Comparison of ENCODE assay signal across 2 cellular contexts in the genomic region with DNA sequence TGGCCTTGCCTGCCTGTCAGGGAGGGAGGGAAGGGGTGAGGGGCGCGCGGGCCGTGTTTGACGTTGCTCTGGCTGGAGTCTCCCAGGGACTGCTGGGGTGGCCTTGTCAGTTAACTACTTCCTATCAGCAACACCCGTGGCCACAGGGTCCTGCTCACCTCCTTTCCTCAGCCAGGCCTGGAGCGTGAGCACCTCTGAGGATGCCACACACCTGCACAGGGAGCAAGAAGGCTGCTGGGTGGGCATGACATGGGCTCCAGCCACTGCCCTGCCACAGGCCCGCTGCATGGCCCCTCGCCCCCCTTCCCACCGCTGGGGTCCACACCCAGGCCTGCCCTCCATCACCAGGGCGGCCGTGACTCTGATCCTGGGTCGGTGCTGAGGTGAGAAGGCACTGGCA.
TF ChIP-seq lines count a peak whose summit lies in the region.

No MANE protein-coding gene starts in this region.

TF ChIP-seq in SK-N-SH, 30 proteins besides CTCF, POLR2A, EP300 and RAD21 (continued from another document):
- TF ChIP-seq POLR2AphosphoS5 (IDR thresholded peaks at IDR 0.05; ENCODE audit: low read depth, low read length) (no peak), TCF12 (IDR thresholded peaks at IDR 0.05) (no peak), EZH2phosphoT487 (IDR thresholded peaks at IDR 0.05; ENCODE audit: borderline replicate concordance, low read depth) (no peak), PBX3 (IDR thresholded peaks at IDR 0.05) (no peak), MXI1 (IDR thresholded peaks at IDR 0.05; ENCODE audit: low read depth, low read length) (no peak), NFIC (IDR thresholded peaks at IDR 0.05; ENCODE audit: borderline replicate concordance) (no peak), RCOR1 (IDR thresholded peaks at IDR 0.05; ENCODE audit: low read length) (no peak), SIN3A (IDR thresholded peaks at IDR 0.05; ENCODE audit: borderline replicate concordance, low read depth, low read length) (no peak)
- TF ChIP-seq, protein P1, sequence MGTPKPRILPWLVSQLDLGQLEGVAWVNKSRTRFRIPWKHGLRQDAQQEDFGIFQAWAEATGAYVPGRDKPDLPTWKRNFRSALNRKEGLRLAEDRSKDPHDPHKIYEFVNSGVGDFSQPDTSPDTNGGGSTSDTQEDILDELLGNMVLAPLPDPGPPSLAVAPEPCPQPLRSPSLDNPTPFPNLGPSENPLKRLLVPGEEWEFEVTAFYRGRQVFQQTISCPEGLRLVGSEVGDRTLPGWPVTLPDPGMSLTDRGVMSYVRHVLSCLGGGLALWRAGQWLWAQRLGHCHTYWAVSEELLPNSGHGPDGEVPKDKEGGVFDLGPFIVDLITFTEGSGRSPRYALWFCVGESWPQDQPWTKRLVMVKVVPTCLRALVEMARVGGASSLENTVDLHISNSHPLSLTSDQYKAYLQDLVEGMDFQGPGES (IDR thresholded peaks at IDR 0.05; ENCODE audit: low read depth, low read length), result no peak

TF ChIP-seq in SK-N-SH treated with all-trans-retinoic acid at 6 μM for 48 hours, 23 proteins besides CTCF, POLR2A, EP300 and RAD21 (continued from another document):
- TF ChIP-seq, protein P2, sequence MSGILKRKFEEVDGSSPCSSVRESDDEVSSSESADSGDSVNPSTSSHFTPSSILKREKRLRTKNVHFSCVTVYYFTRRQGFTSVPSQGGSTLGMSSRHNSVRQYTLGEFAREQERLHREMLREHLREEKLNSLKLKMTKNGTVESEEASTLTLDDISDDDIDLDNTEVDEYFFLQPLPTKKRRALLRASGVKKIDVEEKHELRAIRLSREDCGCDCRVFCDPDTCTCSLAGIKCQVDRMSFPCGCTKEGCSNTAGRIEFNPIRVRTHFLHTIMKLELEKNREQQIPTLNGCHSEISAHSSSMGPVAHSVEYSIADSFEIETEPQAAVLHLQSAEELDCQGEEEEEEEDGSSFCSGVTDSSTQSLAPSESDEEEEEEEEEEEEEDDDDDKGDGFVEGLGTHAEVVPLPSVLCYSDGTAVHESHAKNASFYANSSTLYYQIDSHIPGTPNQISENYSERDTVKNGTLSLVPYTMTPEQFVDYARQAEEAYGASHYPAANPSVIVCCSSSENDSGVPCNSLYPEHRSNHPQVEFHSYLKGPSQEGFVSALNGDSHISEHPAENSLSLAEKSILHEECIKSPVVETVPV (CRISPR knock-in tag; IDR thresholded peaks at IDR 0.05), result no peak
- TF ChIP-seq ISL1 (CRISPR knock-in tag; IDR thresholded peaks at IDR 0.05), result no peak
- TF ChIP-seq ZNF565 (CRISPR knock-in tag; conservative IDR thresholded peaks at IDR 0.05; ENCODE audit: low read depth), result no peak
- TF ChIP-seq ZFP30 (CRISPR knock-in tag; IDR thresholded peaks at IDR 0.05), result no peak
- TF ChIP-seq, protein P3, sequence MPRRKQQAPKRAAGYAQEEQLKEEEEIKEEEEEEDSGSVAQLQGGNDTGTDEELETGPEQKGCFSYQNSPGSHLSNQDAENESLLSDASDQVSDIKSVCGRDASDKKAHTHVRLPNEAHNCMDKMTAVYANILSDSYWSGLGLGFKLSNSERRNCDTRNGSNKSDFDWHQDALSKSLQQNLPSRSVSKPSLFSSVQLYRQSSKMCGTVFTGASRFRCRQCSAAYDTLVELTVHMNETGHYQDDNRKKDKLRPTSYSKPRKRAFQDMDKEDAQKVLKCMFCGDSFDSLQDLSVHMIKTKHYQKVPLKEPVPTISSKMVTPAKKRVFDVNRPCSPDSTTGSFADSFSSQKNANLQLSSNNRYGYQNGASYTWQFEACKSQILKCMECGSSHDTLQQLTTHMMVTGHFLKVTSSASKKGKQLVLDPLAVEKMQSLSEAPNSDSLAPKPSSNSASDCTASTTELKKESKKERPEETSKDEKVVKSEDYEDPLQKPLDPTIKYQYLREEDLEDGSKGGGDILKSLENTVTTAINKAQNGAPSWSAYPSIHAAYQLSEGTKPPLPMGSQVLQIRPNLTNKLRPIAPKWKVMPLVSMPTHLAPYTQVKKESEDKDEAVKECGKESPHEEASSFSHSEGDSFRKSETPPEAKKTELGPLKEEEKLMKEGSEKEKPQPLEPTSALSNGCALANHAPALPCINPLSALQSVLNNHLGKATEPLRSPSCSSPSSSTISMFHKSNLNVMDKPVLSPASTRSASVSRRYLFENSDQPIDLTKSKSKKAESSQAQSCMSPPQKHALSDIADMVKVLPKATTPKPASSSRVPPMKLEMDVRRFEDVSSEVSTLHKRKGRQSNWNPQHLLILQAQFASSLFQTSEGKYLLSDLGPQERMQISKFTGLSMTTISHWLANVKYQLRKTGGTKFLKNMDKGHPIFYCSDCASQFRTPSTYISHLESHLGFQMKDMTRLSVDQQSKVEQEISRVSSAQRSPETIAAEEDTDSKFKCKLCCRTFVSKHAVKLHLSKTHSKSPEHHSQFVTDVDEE (CRISPR knock-in tag; IDR thresholded peaks at IDR 0.05), result no peak
- TF ChIP-seq ZC3H10 (CRISPR knock-in tag; IDR thresholded peaks at IDR 0.05), result no peak
- no peak for TF ChIP-seq SNAI2 (CRISPR knock-in tag; IDR thresholded peaks at IDR 0.05)
- no peak for TF ChIP-seq PATZ1 (CRISPR knock-in tag; IDR thresholded peaks at IDR 0.05; ENCODE audit: borderline replicate concordance)
- TF ChIP-seq ESRRG (CRISPR knock-in tag; IDR thresholded peaks at IDR 0.05), result no peak
- TF ChIP-seq BACH2 (CRISPR knock-in tag; IDR thresholded peaks at IDR 0.05; ENCODE audit: borderline replicate concordance), result no peak
